In the genomic region with DNA sequence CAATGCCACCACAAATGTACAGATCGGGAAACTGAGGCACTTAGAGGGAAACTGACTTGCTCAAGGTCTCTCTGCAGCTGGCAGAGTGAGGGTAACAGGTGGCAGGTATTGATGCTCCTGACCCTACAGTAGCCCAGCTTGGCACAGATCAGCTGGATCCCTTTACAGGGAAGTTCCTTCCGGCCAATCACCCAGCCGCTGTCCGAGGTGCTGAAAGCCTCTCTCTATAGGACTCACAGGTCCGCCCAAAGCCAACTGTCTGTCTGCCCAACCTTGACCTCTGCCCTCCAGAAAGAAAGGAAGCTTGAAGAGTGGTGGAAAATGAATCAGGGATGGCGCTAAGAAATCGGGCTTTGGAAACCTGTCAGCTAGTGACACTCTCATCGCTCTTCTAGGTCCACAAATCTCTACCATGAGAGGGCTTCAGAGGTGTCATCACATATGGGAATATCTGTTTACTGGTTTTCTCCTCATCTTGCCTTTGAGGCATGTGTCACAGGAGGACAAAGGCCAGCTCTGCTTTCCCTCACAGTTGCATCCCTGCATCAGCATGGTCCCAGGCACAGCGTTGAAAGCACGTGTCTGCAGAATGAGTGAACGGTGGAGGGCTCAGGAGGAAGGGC, we compare ENCODE assay signal across 1 cellular context.
TF ChIP-seq lines count a peak whose summit lies in the region.

No MANE protein-coding gene starts in this region.

TF ChIP-seq in K562, 482 proteins besides CTCF, POLR2A, EP300 and RAD21 (continued from another document and continues in another):
- TF ChIP-seq, protein P1, sequence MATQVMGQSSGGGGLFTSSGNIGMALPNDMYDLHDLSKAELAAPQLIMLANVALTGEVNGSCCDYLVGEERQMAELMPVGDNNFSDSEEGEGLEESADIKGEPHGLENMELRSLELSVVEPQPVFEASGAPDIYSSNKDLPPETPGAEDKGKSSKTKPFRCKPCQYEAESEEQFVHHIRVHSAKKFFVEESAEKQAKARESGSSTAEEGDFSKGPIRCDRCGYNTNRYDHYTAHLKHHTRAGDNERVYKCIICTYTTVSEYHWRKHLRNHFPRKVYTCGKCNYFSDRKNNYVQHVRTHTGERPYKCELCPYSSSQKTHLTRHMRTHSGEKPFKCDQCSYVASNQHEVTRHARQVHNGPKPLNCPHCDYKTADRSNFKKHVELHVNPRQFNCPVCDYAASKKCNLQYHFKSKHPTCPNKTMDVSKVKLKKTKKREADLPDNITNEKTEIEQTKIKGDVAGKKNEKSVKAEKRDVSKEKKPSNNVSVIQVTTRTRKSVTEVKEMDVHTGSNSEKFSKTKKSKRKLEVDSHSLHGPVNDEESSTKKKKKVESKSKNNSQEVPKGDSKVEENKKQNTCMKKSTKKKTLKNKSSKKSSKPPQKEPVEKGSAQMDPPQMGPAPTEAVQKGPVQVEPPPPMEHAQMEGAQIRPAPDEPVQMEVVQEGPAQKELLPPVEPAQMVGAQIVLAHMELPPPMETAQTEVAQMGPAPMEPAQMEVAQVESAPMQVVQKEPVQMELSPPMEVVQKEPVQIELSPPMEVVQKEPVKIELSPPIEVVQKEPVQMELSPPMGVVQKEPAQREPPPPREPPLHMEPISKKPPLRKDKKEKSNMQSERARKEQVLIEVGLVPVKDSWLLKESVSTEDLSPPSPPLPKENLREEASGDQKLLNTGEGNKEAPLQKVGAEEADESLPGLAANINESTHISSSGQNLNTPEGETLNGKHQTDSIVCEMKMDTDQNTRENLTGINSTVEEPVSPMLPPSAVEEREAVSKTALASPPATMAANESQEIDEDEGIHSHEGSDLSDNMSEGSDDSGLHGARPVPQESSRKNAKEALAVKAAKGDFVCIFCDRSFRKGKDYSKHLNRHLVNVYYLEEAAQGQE (CRISPR knock-in tag; IDR thresholded peaks at IDR 0.05; ENCODE audit: low read depth), result peak; percentile 97
- TF ChIP-seq HMG20A (CRISPR knock-in tag; conservative IDR thresholded peaks at IDR 0.05), result no peak
- TF ChIP-seq, protein P2, sequence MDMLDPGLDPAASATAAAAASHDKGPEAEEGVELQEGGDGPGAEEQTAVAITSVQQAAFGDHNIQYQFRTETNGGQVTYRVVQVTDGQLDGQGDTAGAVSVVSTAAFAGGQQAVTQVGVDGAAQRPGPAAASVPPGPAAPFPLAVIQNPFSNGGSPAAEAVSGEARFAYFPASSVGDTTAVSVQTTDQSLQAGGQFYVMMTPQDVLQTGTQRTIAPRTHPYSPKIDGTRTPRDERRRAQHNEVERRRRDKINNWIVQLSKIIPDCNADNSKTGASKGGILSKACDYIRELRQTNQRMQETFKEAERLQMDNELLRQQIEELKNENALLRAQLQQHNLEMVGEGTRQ (CRISPR knock-in tag; IDR thresholded peaks at IDR 0.05), result no peak
- TF ChIP-seq PHTF2 (CRISPR knock-in tag; IDR thresholded peaks at IDR 0.05), result no peak
- TF ChIP-seq NBN (IDR thresholded peaks at IDR 0.05; ENCODE audit: low read depth), result no peak
- TF ChIP-seq CUX1 (CRISPR knock-in tag; IDR thresholded peaks at IDR 0.05), result no peak
- no peak for TF ChIP-seq E2F3 (CRISPR knock-in tag; IDR thresholded peaks at IDR 0.05)
- no peak for TF ChIP-seq MITF (IDR thresholded peaks at IDR 0.05)
- no peak for TF ChIP-seq NFYB (IDR thresholded peaks at IDR 0.05; ENCODE audit: extremely low read depth, insufficient read length)
- TF ChIP-seq CREB3 (tag; conservative IDR thresholded peaks at IDR 0.05; ENCODE audit: low read depth), result 0 out of 2 replicates have a peak, but pooled peaks have one; percentile 57
- no peak for TF ChIP-seq C11orf30 (IDR thresholded peaks at IDR 0.05; ENCODE audit: low read depth)
- TF ChIP-seq ZBTB2 (IDR thresholded peaks at IDR 0.05), result no peak
- TF ChIP-seq ATF1 (CRISPR knock-in tag; IDR thresholded peaks at IDR 0.05), result no peak
- TF ChIP-seq ATF1 (tag; IDR thresholded peaks at IDR 0.05), result no peak
- 0 out of 2 replicates have a peak, but pooled peaks have one; percentile 14 for TF ChIP-seq CREM (IDR thresholded peaks at IDR 0.05; ENCODE audit: low read depth)
- TF ChIP-seq MEF2A (IDR thresholded peaks at IDR 0.05; ENCODE audit: control insufficient read depth, low read depth, low read length), result no peak
- no peak for TF ChIP-seq RB1 (IDR thresholded peaks at IDR 0.05; ENCODE audit: low read depth)
- no peak for TF ChIP-seq CC2D1A (IDR thresholded peaks at IDR 0.05)
- 0 out of 2 replicates have a peak, but pooled peaks have one; percentile 29 for TF ChIP-seq ZNF584 (CRISPR knock-in tag; IDR thresholded peaks at IDR 0.05; ENCODE audit: low read depth)
- no peak for TF ChIP-seq THAP12 (CRISPR knock-in tag; IDR thresholded peaks at IDR 0.05)
- TF ChIP-seq ZNF197 (CRISPR knock-in tag; IDR thresholded peaks at IDR 0.05; ENCODE audit: low read depth), result 0 out of 2 replicates have a peak, but pooled peaks have one; percentile 67
- TF ChIP-seq BMI1 (IDR thresholded peaks at IDR 0.05; ENCODE audit: low read length), result no peak
- TF ChIP-seq HLTF (IDR thresholded peaks at IDR 0.05), result no peak
- TF ChIP-seq ZNF175 (CRISPR knock-in tag; IDR thresholded peaks at IDR 0.05; ENCODE audit: low read depth), result no peak
- no peak for TF ChIP-seq TCFL5 (CRISPR knock-in tag; conservative IDR thresholded peaks at IDR 0.05)
- no peak for TF ChIP-seq BRD4 (IDR thresholded peaks at IDR 0.05)
- TF ChIP-seq NR2C1 (IDR thresholded peaks at IDR 0.05), result no peak
- TF ChIP-seq NR2C1 (tag; IDR thresholded peaks at IDR 0.05), result peak; percentile 38; the same call in 1 of the 2 replicates
- no peak for TF ChIP-seq HSF4 (CRISPR knock-in tag; IDR thresholded peaks at IDR 0.05; ENCODE audit: borderline replicate concordance)
- TF ChIP-seq FOXO4 (CRISPR knock-in tag; IDR thresholded peaks at IDR 0.05), result no peak
- no peak for TF ChIP-seq ZNF57 (CRISPR knock-in tag; IDR thresholded peaks at IDR 0.05)
- peak; percentile 97 for TF ChIP-seq MIER1 (IDR thresholded peaks at IDR 0.05; ENCODE audit: low read depth)
- 0 out of 2 replicates have a peak, but pooled peaks have one; percentile 24 for TF ChIP-seq ZNF589 (CRISPR knock-in tag; IDR thresholded peaks at IDR 0.05; ENCODE audit: low read depth)
- no peak for TF ChIP-seq SMAD1 (IDR thresholded peaks at IDR 0.05; ENCODE audit: low read depth, low read length, partially characterized antibody)
- TF ChIP-seq SFPQ (IDR thresholded peaks at IDR 0.05; ENCODE audit: low read depth, low read length), result no peak
- TF ChIP-seq RCOR1 (IDR thresholded peaks at IDR 0.05; ENCODE audit: borderline replicate concordance in 1 of 2, low read depth in 2 of 2, low read length in 2 of 2), result peak in 1 of 2 experiments; percentile 41; a peak in 1 of 4 replicates
- TF ChIP-seq MEF2D (tag; conservative IDR thresholded peaks at IDR 0.05; ENCODE audit: low read depth), result no peak
- TF ChIP-seq ZNF239 (CRISPR knock-in tag; IDR thresholded peaks at IDR 0.05), result no peak
